Comparison of ENCODE assay signal across 17 cellular contexts in genomic region chr9:70195456-70195855, GRCh38.
DNase-seq lines count a peak whose midpoint lies in the region; ATAC-seq lines count a peak whose summit lies in the region.
"Had no signal": no experiment of that assay in that cellular context is flagged by ENCODE, and none has a peak within 500 bp of the region (broad histone marks: within the 10 kb centered on the region; RNA-seq: fewer than 3 reads in every experiment).

No MANE protein-coding gene starts in this region.

- DNase-seq in EH (ENCODE audit: low read depth) = peak; percentile 82
- peak; percentile 45 for DNase-seq in M059J (ENCODE audit: low read depth)
- peak; percentile 3 for DNase-seq in stromal cell of bone marrow (ENCODE audit: low read depth)
- DNase-seq in LoVo (ENCODE audit: low spot score) = no peak
- DNase-seq: ACHN, C1 segment of cervical spinal cord, DMS153, Karpas-422, MV-4-11, NCI-H1417 treated with DMSO at 0.1 percent for 48 hours, NCI-H2029 treated with DMSO at 0.1 percent for 48 hours, NCI-H510A, Right ventricle myocardium superior had no signal

- ATAC-seq in esophagus mucosa = peak; percentile 41
- no peak for ATAC-seq in HG02852 (IDR thresholded peaks at IDR 0.05; ENCODE audit: unreplicated experiment)
- ATAC-seq in HG03378 (IDR thresholded peaks at IDR 0.05; ENCODE audit: unreplicated experiment) = no peak
- ATAC-seq: Panc1 had no signal
